ENCODE assay signal across 19 cellular contexts in the genomic region with DNA sequence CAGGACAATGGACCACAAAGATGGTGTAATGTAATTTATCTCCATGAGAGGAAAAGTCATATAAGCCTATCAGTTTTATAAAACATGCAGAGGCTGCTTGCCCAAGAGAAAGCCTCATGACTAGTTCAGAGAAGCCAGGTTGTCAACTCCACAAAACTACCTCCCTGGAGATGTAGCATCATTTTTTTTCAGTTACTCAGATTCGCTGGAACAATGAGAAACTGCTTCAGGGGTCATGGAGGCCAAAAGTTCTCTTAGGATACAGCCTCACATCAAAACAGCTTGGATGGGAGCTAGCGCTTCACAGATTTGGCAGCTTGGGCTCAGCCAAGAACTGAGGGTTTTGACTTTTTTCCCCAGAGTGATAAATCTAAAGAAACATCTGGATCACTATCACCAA.
DNase-seq lines count a peak whose midpoint lies in the region; ATAC-seq and TF ChIP-seq lines count a peak whose summit lies in the region.
"Had no signal": no experiment of that assay in that cellular context is flagged by ENCODE, and none has a peak within 500 bp of the region (broad histone marks: within the 10 kb centered on the region; RNA-seq: fewer than 3 reads in every experiment).

No MANE protein-coding gene starts in this region.

- no peak overlapping the region for H3K9ac ChIP-seq in GM23248

- H3K4me1 Mint-ChIP-seq in T-helper 17 cell = no peaks in the 10 kb centered on the region
- H3K4me1 Mint-ChIP-seq in activated CD4-positive, alpha-beta memory T cell treated with anti-CD3 and anti-CD28 coated beads, Interleukin-2, amount 10 ng/mL, durations not matched to agents 7 days and 5 days = no peaks in the 10 kb centered on the region
- H3K4me1 Mint-ChIP-seq: CD4-positive, alpha-beta memory T cell had no signal

- TF ChIP-seq CTCF in fibroblast of mammary gland (conservative IDR thresholded peaks at IDR 0.05; ENCODE audit: control insufficient read depth, insufficient read depth, low read depth, low read length) (no peak), ovary (IDR thresholded peaks at IDR 0.05) (no peak)

- in situ Hi-C loops in GM23248 (cut with MboI) = no loop called here

- no peaks in the 10 kb centered on the region for H3K79me2 ChIP-seq in GM23248 (ENCODE audit: insufficient read depth)

- peaks cover 25% of the 10 kb centered on the region for H3K27me3 Mint-ChIP-seq in T-helper 17 cell
- H3K27me3 Mint-ChIP-seq in activated CD4-positive, alpha-beta memory T cell treated with anti-CD3 and anti-CD28 coated beads, Interleukin-2, amount 10 ng/mL, durations not matched to agents 7 days and 5 days = peaks cover 18% of the 10 kb centered on the region

- DNase-seq in GM23248 (peak; percentile 16), T-helper 17 cell (no peak), fibroblast of mammary gland (ENCODE audit: low read depth) (peak; percentile 80), ovary (no peak)
- no peak for DNase-seq in activated CD4-positive, alpha-beta memory T cell treated with anti-CD3 and anti-CD28 coated beads, Interleukin-2, amount 10 ng/mL, durations not matched to agents 7 days and 5 days
- DNase-seq: 8988T; ACHN; C1 segment of cervical spinal cord; Calu3; CD4-positive, alpha-beta memory T cell; COR-L47; DMS53; DMS79 treated with DMSO at 0.1 percent for 48 hours; GF-D8; H9; HFFc6 had no signal

- H3K4me2 ChIP-seq in GM23248 (ENCODE audit: unreplicated experiment) = no peak overlapping the region
- H3K4me2 ChIP-seq: A549 had no signal

- no peak overlapping the region for H3K27ac ChIP-seq in GM23248
- H3K27ac ChIP-seq in ovary = no peak overlapping the region
- H3K27ac ChIP-seq: A549 had no signal

- peak overlapping the region; percentile 41 for H3K4me3 Mint-ChIP-seq in T-helper 17 cell
- no peak overlapping the region for H3K4me3 Mint-ChIP-seq in activated CD4-positive, alpha-beta memory T cell treated with anti-CD3 and anti-CD28 coated beads, Interleukin-2, amount 10 ng/mL, durations not matched to agents 7 days and 5 days
- H3K4me3 Mint-ChIP-seq: CD4-positive, alpha-beta memory T cell; H9; HFFc6 had no signal

- no peak overlapping the region for H3K27ac Mint-ChIP-seq in T-helper 17 cell
- no peak overlapping the region for H3K27ac Mint-ChIP-seq in activated CD4-positive, alpha-beta memory T cell treated with anti-CD3 and anti-CD28 coated beads, Interleukin-2, amount 10 ng/mL, durations not matched to agents 7 days and 5 days
- H3K27ac Mint-ChIP-seq: H9, HFFc6 had no signal

- H3K9me3 Mint-ChIP-seq in activated CD4-positive, alpha-beta memory T cell treated with anti-CD3 and anti-CD28 coated beads, Interleukin-2, amount 10 ng/mL, durations not matched to agents 7 days and 5 days = no peaks in the 10 kb centered on the region
- H3K9me3 Mint-ChIP-seq: H9 had no signal

- intact Hi-C loops in ovary (cut with DNase I) = no loop called here

- H3K4me3 ChIP-seq in GM23248 = no peak overlapping the region
- H3K4me3 ChIP-seq in fibroblast of mammary gland (ENCODE audit: control insufficient read depth, low read depth, low read length) = no peak overlapping the region
- no peak overlapping the region for H3K4me3 ChIP-seq in ovary
- H3K4me3 ChIP-seq: A549 had no signal

- no peak for TF ChIP-seq POLR2A in ovary (IDR thresholded peaks at IDR 0.05)

- H3K9me3 ChIP-seq in GM23248 (ENCODE audit: low read depth) (no peaks in the 10 kb centered on the region), T-helper 17 cell (ENCODE audit: control insufficient read depth, low read length, poor library complexity, severe bottlenecking) (no peaks in the 10 kb centered on the region), ovary (no peaks in the 10 kb centered on the region)
- H3K9me3 ChIP-seq: A549 had no signal

- H2AFZ ChIP-seq in GM23248 = no peak overlapping the region

- CTCF ChIA-PET in activated CD4-positive, alpha-beta memory T cell treated with anti-CD3 and anti-CD28 coated beads, Interleukin-2, amount 10 ng/mL, durations not matched to agents 7 days and 5 days (lab: Charles Lee) = no interaction called here

- H3K4me1 ChIP-seq in GM23248 (ENCODE audit: insufficient read depth) = no peaks in the 10 kb centered on the region
- no peaks in the 10 kb centered on the region for H3K4me1 ChIP-seq in ovary (ENCODE audit: insufficient read depth)
- H3K4me1 ChIP-seq: A549 had no signal

- peaks cover 2% of the 10 kb centered on the region for H3K36me3 Mint-ChIP-seq in T-helper 17 cell (ENCODE audit: low read depth)
- H3K36me3 Mint-ChIP-seq in activated CD4-positive, alpha-beta memory T cell treated with anti-CD3 and anti-CD28 coated beads, Interleukin-2, amount 10 ng/mL, durations not matched to agents 7 days and 5 days (ENCODE audit: low read depth) = no peaks in the 10 kb centered on the region
- H3K36me3 Mint-ChIP-seq: CD4-positive, alpha-beta memory T cell had no signal

- H3K27me3 ChIP-seq in GM23248 (replicated peaks; ENCODE audit: insufficient read depth) = no peaks in the 10 kb centered on the region
- H3K27me3 ChIP-seq in ovary = no peaks in the 10 kb centered on the region

- no peak for TF ChIP-seq EP300 in ovary (IDR thresholded peaks at IDR 0.05)

- no peaks in the 10 kb centered on the region for H3F3A ChIP-seq in GM23248 (ENCODE audit: insufficient read depth)

- ATAC-seq in T-helper 17 cell (no peak), HG03025 (IDR thresholded peaks at IDR 0.05; ENCODE audit: low FRiP score, unreplicated experiment) (no peak)
- ATAC-seq: A549, HCT116 had no signal

- WGBS in GM23248 (ENCODE audit: low coverage in 1 of 2, low lambda C conversion rate in 2 of 2, missing lambda C conversion rate in 2 of 2), 2 experiments = 40 to 45% methylated on average over 2 of the region's 2 CpGs
- 28 to 31% (median 30%) methylated on average over 2 of the region's 2 CpGs for WGBS in ovary, 3 donors

- no peaks in the 10 kb centered on the region for H4K20me1 ChIP-seq in GM23248 (ENCODE audit: insufficient read depth)

- POLR2A ChIA-PET in activated CD4-positive, alpha-beta memory T cell treated with anti-CD3 and anti-CD28 coated beads, Interleukin-2, amount 10 ng/mL, durations not matched to agents 7 days and 5 days (lab: Charles Lee) = no interaction called here

- no peaks in the 10 kb centered on the region for H3K9me2 ChIP-seq in GM23248 (ENCODE audit: insufficient read depth)

- H3K36me3 ChIP-seq in GM23248 (ENCODE audit: low read depth) (no peaks in the 10 kb centered on the region), ovary (no peaks in the 10 kb centered on the region)

Comparison
In these comparisons a context has a peak if more than half of its experiments do, and no peak if none do; other contexts are left out.
1. DNase-seq: peak in GM23248 (single experiment) and fibroblast of mammary gland (single experiment); none in T-helper 17 cell (0 of 3), ovary (0 of 5) and activated CD4-positive, alpha-beta memory T cell treated with anti-CD3 and anti-CD28 coated beads, Interleukin-2, amount 10 ng/mL, durations not matched to agents 7 days and 5 days (single experiment).